In genomic region chr5:102795546-102795945, GRCh38 we compare ENCODE assay signal across 19 cellular contexts. TPM values are rescaled to one million over a fixed set of nuclear protein-coding genes. Genes with fewer than 3 reads are reported as not detected.
DNase-seq lines count a peak whose midpoint lies in the region; ATAC-seq and TF ChIP-seq lines count a peak whose summit lies in the region.
"Had no signal": no experiment of that assay in that cellular context is flagged by ENCODE, and none has a peak within 500 bp of the region (broad histone marks: within the 10 kb centered on the region; RNA-seq: fewer than 3 reads in every experiment).

No MANE protein-coding gene starts in this region.

- peak overlapping the region; percentile 28 to 75 (median 60) for H3K27ac ChIP-seq in heart left ventricle
- peak overlapping the region in 2 of 3 donors; percentile 43 to 70 for H3K27ac ChIP-seq in right lobe of liver
- peak overlapping the region; percentile 81 for H3K27ac ChIP-seq in skeletal muscle tissue (ENCODE audit: low read depth, low read length)
- H3K27ac ChIP-seq in foreskin keratinocyte: no peak overlapping the region
- H3K27ac ChIP-seq: dorsolateral prefrontal cortex, RWPE1 had no signal

- intact Hi-C loops in heart left ventricle (cut with DNase I) (loop anchor here in 6 of 10 donors (5.0 to 10.0 kb wide), 3 partner anchors 67 to 72 kb away; no protein-coding TSS in a partner anchor), Right ventricle myocardium inferior (cut with DNase I) (no loop called here), right lobe of liver (cut with DNase I) (no loop called here)

- H3K4me1 ChIP-seq in heart left ventricle (peaks cover 10 to 85% (median 46%) of the 10 kb centered on the region in 12 donors), right lobe of liver (peaks cover 0 to 48% (median 5%) of the 10 kb centered on the region in 4 donors), skeletal muscle tissue (ENCODE audit: control insufficient read depth in 3 of 3, insufficient read depth in 3 of 3, low read length in 3 of 3) (peaks cover 11 to 33% (median 20%) of the 10 kb centered on the region in 3 donors), foreskin keratinocyte (no peaks in the 10 kb centered on the region)

- ATAC-seq in heart left ventricle (no peak), Right ventricle myocardium inferior (no peak), right lobe of liver (no peak), GM21529 (IDR thresholded peaks at IDR 0.05; ENCODE audit: unreplicated experiment) (no peak), HG03354 (IDR thresholded peaks at IDR 0.05; ENCODE audit: poor library complexity, severe bottlenecking, unreplicated experiment) (no peak), foreskin keratinocyte (no peak)

- DNase-seq in heart left ventricle (no peak), Right ventricle myocardium inferior (ENCODE audit: missing footprints) (no peak), dermis microvascular lymphatic vessel endothelial cell (ENCODE audit: low read depth in 2 of 2) (peak; percentile 52 to 66), right lobe of liver (no peak), foreskin keratinocyte (no peak)
- DNase-seq: activated CD4-positive, alpha-beta T cell treated with anti-CD3 and anti-CD28 coated beads, Interleukin-2, amount 10 ng/mL, durations not matched to agents 7 days and 5 days; activated effector memory CD4-positive, alpha-beta T cell treated with anti-CD3 and anti-CD28 coated beads, Interleukin-2, amount 50 U/mL, for 16 hours; caudate nucleus; CD4-positive, CD25-positive, alpha-beta regulatory T cell; dorsolateral prefrontal cortex; HCEC 1CT; NCI-H1694; NCI-H2227 treated with DMSO at 0.1 percent for 48 hours; posterior cingulate gyrus had no signal

- TF ChIP-seq CTCF in heart left ventricle (IDR thresholded peaks at IDR 0.05) (no peak), right lobe of liver (IDR thresholded peaks at IDR 0.05) (no peak), foreskin keratinocyte (conservative IDR thresholded peaks at IDR 0.05) (no peak)

- H3K9ac ChIP-seq in skeletal muscle tissue (ENCODE audit: low read depth in 1 of 3, low read length in 3 of 3): peak overlapping the region; percentile 61 to 75 (median 75)

- 43 to 54% (median 46%) methylated on average over 4 of the region's 4 CpGs for WGBS in heart left ventricle, 4 donors
- 35% methylated on average over 4 of the region's 4 CpGs for WGBS in right lobe of liver (ENCODE audit: insufficient coverage, low coverage, low lambda C conversion rate, missing lambda C conversion rate)

- H3K9me3 ChIP-seq in heart left ventricle: no peaks in the 10 kb centered on the region
- H3K9me3 ChIP-seq in right lobe of liver: no peaks in the 10 kb centered on the region
- no peaks in the 10 kb centered on the region for H3K9me3 ChIP-seq in skeletal muscle tissue (ENCODE audit: control insufficient read depth in 3 of 3, low read length in 3 of 3)

- H3K27me3 ChIP-seq in heart left ventricle (no peaks in the 10 kb centered on the region), right lobe of liver (no peaks in the 10 kb centered on the region), skeletal muscle tissue (ENCODE audit: control insufficient read depth in 3 of 3, insufficient read depth in 3 of 3, low read length in 3 of 3) (no peaks in the 10 kb centered on the region), foreskin keratinocyte (no peaks in the 10 kb centered on the region)
- H3K27me3 ChIP-seq: dorsolateral prefrontal cortex had no signal

- TF ChIP-seq POLR2A in heart left ventricle (IDR thresholded peaks at IDR 0.05) (no peak), right lobe of liver (IDR thresholded peaks at IDR 0.05) (no peak)

- no peaks in the 10 kb centered on the region for H3K36me3 ChIP-seq in heart left ventricle
- no peaks in the 10 kb centered on the region for H3K36me3 ChIP-seq in right lobe of liver
- H3K36me3 ChIP-seq in skeletal muscle tissue (ENCODE audit: control insufficient read depth in 3 of 3, insufficient read depth in 3 of 3, low read length in 3 of 3): no peaks in the 10 kb centered on the region

- H3K4me3 ChIP-seq in heart left ventricle: peak overlapping the region in 8 of 12 donors; percentile 1 to 29 (median 20)
- no peak overlapping the region for H3K4me3 ChIP-seq in right lobe of liver
- peak overlapping the region; percentile 42 to 61 (median 52) for H3K4me3 ChIP-seq in skeletal muscle tissue (ENCODE audit: low read length in 3 of 3)
- H3K4me3 ChIP-seq: dorsolateral prefrontal cortex, lung had no signal

RNA-seq across cellular contexts. Expression of gene PAM, which starts 40.4 kb away (rescaled TPM):
- total RNA-seq in heart left ventricle: 1,000 to 10,000 TPM in 6 of 9 donors, 100 to 1,000 TPM in 3; 578 to 1,548 (median 1,139) TPM
- 100 to 1,000 TPM; 569 to 590 TPM for polyA plus RNA-seq in heart left ventricle
- 959 TPM for total RNA-seq in Right ventricle myocardium inferior
- 205 and 318 TPM in 2 replicates for total RNA-seq in dermis microvascular lymphatic vessel endothelial cell
- 10 to 100 TPM; 10.9 to 22.7 (median 16.8) TPM for total RNA-seq in right lobe of liver
- 95.5 TPM for total RNA-seq in skeletal muscle tissue
- 56.6 and 63.3 TPM in 2 replicates for total RNA-seq in foreskin keratinocyte
- polyA plus RNA-seq in foreskin keratinocyte: 37.4 and 38.3 TPM in 2 replicates

Comparison
In these comparisons a context has a peak if more than half of its experiments do, and no peak if none do; other contexts are left out.
1. intact Hi-C loops: an anchor here in heart left ventricle (5.0 to 10.0 kb wide); none called in Right ventricle myocardium inferior and right lobe of liver.
2. DNase-seq: peak in dermis microvascular lymphatic vessel endothelial cell (2 of 2); none in heart left ventricle (0 of 5), Right ventricle myocardium inferior (single experiment), right lobe of liver (0 of 3) and foreskin keratinocyte (0 of 2).
3. H3K4me3 ChIP-seq: peak in heart left ventricle (8 of 12) and skeletal muscle tissue (3 of 3); none in right lobe of liver (0 of 3).